Comparison of ENCODE assay signal across 13 cellular contexts in the genomic region with DNA sequence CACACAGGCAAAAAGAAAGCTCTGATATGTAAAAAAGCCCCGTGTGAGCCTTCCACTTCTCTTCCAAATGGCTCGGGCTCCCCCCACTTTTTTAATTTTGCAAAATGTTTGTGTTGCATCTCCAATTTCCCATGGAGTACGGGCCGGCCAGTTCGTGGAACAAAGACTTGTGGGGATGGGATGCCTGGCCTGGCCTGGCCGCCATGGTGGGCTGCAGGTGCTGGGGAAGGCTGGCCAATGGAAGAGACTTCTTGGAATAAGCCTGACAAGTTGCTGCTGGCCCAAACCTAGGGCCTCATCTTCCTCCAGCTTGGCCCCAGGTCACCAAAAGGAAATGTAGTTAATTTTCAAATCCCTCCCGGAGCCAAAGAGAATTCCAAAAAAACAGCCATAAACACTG.
DNase-seq lines count a peak whose midpoint lies in the region; ATAC-seq and TF ChIP-seq lines count a peak whose summit lies in the region.
"Had no signal": no experiment of that assay in that cellular context is flagged by ENCODE, and none has a peak within 500 bp of the region (broad histone marks: within the 10 kb centered on the region; RNA-seq: fewer than 3 reads in every experiment).

No MANE protein-coding gene starts in this region.

- H3K9ac ChIP-seq in adipocyte (ENCODE audit: low read length) = peak overlapping the region; percentile 15

- H3K9me3 ChIP-seq in adipocyte (ENCODE audit: control insufficient read depth, low read length) (peaks cover 19% of the 10 kb centered on the region), gastroesophageal sphincter (peaks cover 0 to 24% (median 0%) of the 10 kb centered on the region in 3 donors), psoas muscle (peaks cover 10% of the 10 kb centered on the region), suprapubic skin (peaks cover 7% of the 10 kb centered on the region)
- H3K9me3 ChIP-seq in effector memory CD4-positive, alpha-beta T cell (ENCODE audit: control insufficient read depth, low read length) = no peaks in the 10 kb centered on the region

- WGBS in gastroesophageal sphincter (ENCODE audit: low coverage in 1 of 2), 2 donors = 42 to 53% methylated on average over 2 to 3 of the region's 7 CpGs
- WGBS in psoas muscle, 3 donors = 27 to 45% (median 36%) methylated on average over 7 of the region's 7 CpGs
- 50% methylated on average over 7 of the region's 7 CpGs for WGBS in suprapubic skin

- DNase-seq in adipocyte (ENCODE audit: low read depth) (no peak), psoas muscle (peak; percentile 54 to 68), suprapubic skin (ENCODE audit: low spot score in 2 of 2) (no peak), pons (ENCODE audit: low spot score) (no peak)
- DNase-seq in effector memory CD4-positive, alpha-beta T cell = no peak
- DNase-seq: BE2C; CD4-positive, alpha-beta memory T cell; DMS79; GOT3; H9 had no signal

- intact Hi-C loops in psoas muscle (cut with DNase I) = no loop called here

- H3K27me3 ChIP-seq in adipocyte (replicated peaks; ENCODE audit: control insufficient read depth, insufficient read depth, low read length) (peaks cover 5% of the 10 kb centered on the region), gastroesophageal sphincter (no peaks in the 10 kb centered on the region), psoas muscle (ENCODE audit: insufficient read depth in 3 of 3, low read length in 2 of 3) (peaks cover 0 to 2% (median 0%) of the 10 kb centered on the region in 3 donors), suprapubic skin (no peaks in the 10 kb centered on the region)
- no peaks in the 10 kb centered on the region for H3K27me3 ChIP-seq in effector memory CD4-positive, alpha-beta T cell (replicated peaks; ENCODE audit: control insufficient read depth, insufficient read depth, low read length, poor library complexity, severe bottlenecking)
- H3K27me3 ChIP-seq: BE2C had no signal

- H3K4me3 ChIP-seq in adipocyte (ENCODE audit: low read length) (peak overlapping the region; percentile 18), gastroesophageal sphincter (no peak overlapping the region), psoas muscle (no peak overlapping the region), suprapubic skin (no peak overlapping the region)
- H3K4me3 ChIP-seq in effector memory CD4-positive, alpha-beta T cell (ENCODE audit: insufficient read depth, low read depth, low read length, poor library complexity, severe bottlenecking) = no peak overlapping the region

- TF ChIP-seq CTCF in gastroesophageal sphincter (IDR thresholded peaks at IDR 0.05) (no peak), psoas muscle (IDR thresholded peaks at IDR 0.05) (no peak), suprapubic skin (IDR thresholded peaks at IDR 0.05) (no peak)

- ATAC-seq in gastroesophageal sphincter = peak; percentile 30
- ATAC-seq in psoas muscle = peak in 2 of 4 donors; percentile 43
- no peak for ATAC-seq in GM21390 (IDR thresholded peaks at IDR 0.05; ENCODE audit: unreplicated experiment)

- TF ChIP-seq EP300 in gastroesophageal sphincter (IDR thresholded peaks at IDR 0.05) (no peak), suprapubic skin (IDR thresholded peaks at IDR 0.05) (no peak)

- no peak for TF ChIP-seq POLR2A in gastroesophageal sphincter (IDR thresholded peaks at IDR 0.05)
- no peak for TF ChIP-seq POLR2A in suprapubic skin (IDR thresholded peaks at IDR 0.05)

- no peaks in the 10 kb centered on the region for H3K36me3 ChIP-seq in adipocyte (ENCODE audit: control insufficient read depth, insufficient read depth, low read length, severe bottlenecking)
- H3K36me3 ChIP-seq in gastroesophageal sphincter = no peaks in the 10 kb centered on the region
- no peaks in the 10 kb centered on the region for H3K36me3 ChIP-seq in psoas muscle (ENCODE audit: insufficient read depth in 1 of 2, low read depth in 1 of 2)
- H3K36me3 ChIP-seq in suprapubic skin = no peaks in the 10 kb centered on the region
- H3K36me3 ChIP-seq in effector memory CD4-positive, alpha-beta T cell (ENCODE audit: control insufficient read depth, insufficient read depth, low read length) = no peaks in the 10 kb centered on the region
- H3K36me3 ChIP-seq: BE2C had no signal

- peak overlapping the region in 2 of 4 donors; percentile 32 to 42 for H3K27ac ChIP-seq in gastroesophageal sphincter
- no peak overlapping the region for H3K27ac ChIP-seq in psoas muscle
- H3K27ac ChIP-seq in suprapubic skin = peak overlapping the region; percentile 26
- no peak overlapping the region for H3K27ac ChIP-seq in effector memory CD4-positive, alpha-beta T cell (ENCODE audit: insufficient read depth, low read length, poor library complexity, severe bottlenecking)
- H3K27ac ChIP-seq: C4-2B had no signal

- H3K4me1 ChIP-seq in adipocyte (ENCODE audit: control insufficient read depth, insufficient read depth, low read length) (peaks cover 28% of the 10 kb centered on the region), gastroesophageal sphincter (no peaks in the 10 kb centered on the region), psoas muscle (no peaks in the 10 kb centered on the region), suprapubic skin (no peaks in the 10 kb centered on the region)
- no peaks in the 10 kb centered on the region for H3K4me1 ChIP-seq in effector memory CD4-positive, alpha-beta T cell (ENCODE audit: control insufficient read depth, insufficient read depth, low read length, poor library complexity, severe bottlenecking)

Comparison
In these comparisons a context has a peak if more than half of its experiments do, and no peak if none do; other contexts are left out.
1. DNase-seq: peak in psoas muscle (2 of 2); none in adipocyte (single experiment), suprapubic skin (0 of 2), pons (single experiment) and effector memory CD4-positive, alpha-beta T cell (0 of 3).